In genomic region chr9:124045076-124045829, GRCh38 we compare ENCODE assay signal across 8 cellular contexts. TPM values are rescaled to one million over a fixed set of nuclear protein-coding genes. Genes with fewer than 3 reads are reported as not detected.
A peak's percentile ranks its signal among the peaks of the same experiment; 100 is the strongest.
DNase-seq lines count a peak whose midpoint lies in the region; ATAC-seq and TF ChIP-seq lines count a peak whose summit lies in the region.

No MANE protein-coding gene starts in this region.

- POLR2A ChIA-PET in Panc1 (lab: Charles Lee) = interaction anchor here (0.6 kb wide), 1 partner anchor 840 kb away, joined by 12 read pairs; no protein-coding TSS in a partner anchor

- CTCF ChIA-PET in Panc1 (lab: Charles Lee) = no interaction called here

- H3K27ac ChIP-seq in Panc1 (ENCODE audit: low read length) (peak overlapping the region; percentile 23; the same call in 1 of the 2 replicates), prostate gland (peak overlapping the region; percentile 11 to 39)

- H3K4me3 ChIP-seq in Panc1 (ENCODE audit: low read depth in 2 of 2, low read length in 2 of 2) (peak overlapping the region; percentile 31 to 47), fibroblast of pulmonary artery (replicated peaks; ENCODE audit: low read depth, low read length) (peak overlapping the region; percentile 41), prostate gland (peak overlapping the region; percentile 23 to 33)

- TF ChIP-seq POLR2A in prostate gland (IDR thresholded peaks at IDR 0.05) = no peak

- in situ Hi-C loops in Panc1 (cut with HindIII; ENCODE audit: low pct_unique_long_range_greater_than_20kb, low sequenced_read_pairs) = no loop called here

- H3K36me3 ChIP-seq in Panc1 (ENCODE audit: control insufficient read depth, insufficient read depth, low read length) = no peaks in the 10 kb centered on the region
- H3K36me3 ChIP-seq in prostate gland = no peaks in the 10 kb centered on the region

- peak; percentile 59 for ATAC-seq in Panc1
- ATAC-seq in GM18867 (IDR thresholded peaks at IDR 0.05; ENCODE audit: unreplicated experiment) = no peak

- BruUV-seq in Panc1 (replicated peaks; lab: Mats Ljungman, UMichigan) = no TSS peak

- WGBS in prostate gland = 8% methylated on average over 47 of the region's 49 CpGs

- no peaks in the 10 kb centered on the region for H3K27me3 ChIP-seq in Panc1 (ENCODE audit: control insufficient read depth, insufficient read depth, low read length)
- H3K27me3 ChIP-seq in prostate gland (replicated peaks; ENCODE audit: insufficient read depth) = no peaks in the 10 kb centered on the region

- no peak for TF ChIP-seq CTCF in Panc1 (IDR thresholded peaks at IDR 0.05)
- TF ChIP-seq CTCF in fibroblast of pulmonary artery (IDR thresholded peaks at IDR 0.05; ENCODE audit: low read length, missing control alignments) = no peak
- no peak for TF ChIP-seq CTCF in prostate gland (IDR thresholded peaks at IDR 0.05)

- peaks cover 5% of the 10 kb centered on the region; the same call in 1 of the 2 replicates for H3K4me1 ChIP-seq in Panc1 (ENCODE audit: control insufficient read depth, insufficient read depth, low read length)
- H3K4me1 ChIP-seq in prostate gland (replicated peaks) = peaks cover 6% of the 10 kb centered on the region

- H3K9me3 ChIP-seq in Panc1 (ENCODE audit: control insufficient read depth, insufficient read depth, low read depth, low read length) (no peaks in the 10 kb centered on the region), prostate gland (no peaks in the 10 kb centered on the region)

- intact Hi-C loops in Panc1 (cut with micrococcal nuclease; ENCODE audit: unreplicated experiment) = loop anchor here (10.0 kb wide), 1 partner anchor 500 kb away; no protein-coding TSS in a partner anchor
- intact Hi-C loops in prostate gland (cut with DNase I) = no loop called here

- DNase-seq in EH (ENCODE audit: low read depth) (peak; percentile 28), Panc1 (ENCODE audit: low read depth, low spot score) (no peak), fibroblast of pulmonary artery (ENCODE audit: low read depth) (peak; percentile 76), prostate gland (ENCODE audit: low spot score) (peak; percentile 40), superior temporal gyrus (ENCODE audit: extremely low spot score) (no peak), NCI-H1694 treated with DMSO at 0.1 percent for 48 hours (lab: John Stamatoyannopoulos, UW) (no peak)
- DNase-seq in activated naive CD4-positive, alpha-beta T cell treated with Interleukin-2 at 50 U/mL for 16 hours = no peak

RNA-seq across cellular contexts. Expression of gene LHX2, which starts 33.7 kb away (rescaled TPM):
- total RNA-seq in Panc1 (2021; ENCODE audit: unreplicated experiment) (0.36 TPM), prostate gland (under 1 TPM in 1 of 2 donors, not detected in 1; 0.23 TPM)
- polyA plus RNA-seq in Panc1 (2012; ENCODE audit: insufficient read length) = not detected

Comparison
In these comparisons a context has a peak if more than half of its experiments do, and no peak if none do; other contexts are left out.
1. DNase-seq: peak in EH (single experiment), fibroblast of pulmonary artery (single experiment) and prostate gland (single experiment); none in Panc1 (single experiment), superior temporal gyrus (single experiment), NCI-H1694 treated with DMSO at 0.1 percent for 48 hours (single experiment) and activated naive CD4-positive, alpha-beta T cell treated with Interleukin-2 at 50 U/mL for 16 hours (single experiment).
2. Peak in every context shown above with its lines, with median percentiles within 50 percentile points of each other: H3K4me3 ChIP-seq.